In genomic region chr20:19370076-19371075, GRCh38 we compare ENCODE assay signal across 23 cellular contexts.
DNase-seq lines count a peak whose midpoint lies in the region; ATAC-seq, FAIRE-seq and TF ChIP-seq lines count a peak whose summit lies in the region.
"Had no signal": no experiment of that assay in that cellular context is flagged by ENCODE, and none has a peak within 500 bp of the region (broad histone marks: within the 10 kb centered on the region; RNA-seq: fewer than 3 reads in every experiment).

No MANE protein-coding gene starts in this region.

- no peak overlapping the region for H3K4me2 ChIP-seq in HepG2 (ENCODE audit: low read depth, low read length)
- H3K4me2 ChIP-seq: GM23338 had no signal

- POLR2A ChIA-PET in HepG2 (lab: Yijun Ruan, JAX): no interaction called here

- no peaks in the 10 kb centered on the region for H3K79me2 ChIP-seq in HepG2 (ENCODE audit: insufficient read depth, low read length)

- no peak overlapping the region for H2AFZ ChIP-seq in HepG2 (ENCODE audit: low read length)
- H2AFZ ChIP-seq: GM23338 had no signal

- no peaks in the 10 kb centered on the region for H3K9me3 ChIP-seq in HepG2 (ENCODE audit: low read length)
- H3K9me3 ChIP-seq in right lobe of liver: no peaks in the 10 kb centered on the region
- no peaks in the 10 kb centered on the region for H3K9me3 ChIP-seq in thyroid gland

- H3K27ac ChIP-seq in HepG2 (ENCODE audit: extremely low read length, insufficient read depth, low read length) (no peak overlapping the region), right lobe of liver (no peak overlapping the region), thyroid gland (peak overlapping the region; percentile 13 to 30 (median 20))
- H3K27ac ChIP-seq: RWPE1 had no signal

- BruUV-seq in HepG2 (replicated peaks; lab: Mats Ljungman, UMichigan): no TSS peak

- TF ChIP-seq POLR2A in HepG2 (IDR thresholded peaks at IDR 0.05; ENCODE audit: insufficient read depth in 1 of 2, low read depth in 2 of 2, low read length in 2 of 2) (no peak), right lobe of liver (IDR thresholded peaks at IDR 0.05) (no peak), thyroid gland (IDR thresholded peaks at IDR 0.05) (no peak)

- DNase-seq in HepG2 (ENCODE audit: low spot score) (no peak), right lobe of liver (no peak), NCI-H1105 (lab: John Stamatoyannopoulos, UW) (peak; percentile 27), dermis microvascular lymphatic vessel endothelial cell (ENCODE audit: low read depth in 2 of 2) (peak; percentile 4 to 49), thyroid gland (peak; percentile 44 to 58), left lobe of liver (ENCODE audit: low spot score) (no peak)
- DNase-seq: ACHN; C1 segment of cervical spinal cord; CD8-positive, alpha-beta memory T cell; EL; HCEC 1CT; KBM-7; NCI-H1436; NCI-H2081; NCI-H510A treated with DMSO at 0.1 percent for 48 hours; NCI-H774; PC-3; SIG-M5 had no signal

- TF ChIP-seq EP300 in HepG2 (IDR thresholded peaks at IDR 0.05; ENCODE audit: low read depth in 2 of 2, low read length in 2 of 2): no peak
- no peak for TF ChIP-seq EP300 in HepG2 (CRISPR knock-in tag; IDR thresholded peaks at IDR 0.05; ENCODE audit: borderline replicate concordance)

- no peak overlapping the region for H3K9ac ChIP-seq in HepG2 (ENCODE audit: insufficient read depth, low read depth, low read length)

- no peak for FAIRE-seq in HepG2 (lab: Jason Lieb, UNC)
- FAIRE-seq: GM12878 had no signal

- CTCF ChIA-PET in HepG2 (lab: Yijun Ruan, JAX; ENCODE audit: low intra/inter-chr PET ratio, low total read pairs): no interaction called here

- WGBS in HepG2 (ENCODE audit: low lambda C conversion rate): 5% methylated on average over 6 of the region's 6 CpGs
- WGBS in right lobe of liver (ENCODE audit: insufficient coverage, low coverage, low lambda C conversion rate, missing lambda C conversion rate): 57% methylated on average over 6 of the region's 6 CpGs
- 58 to 62% methylated on average over 6 of the region's 6 CpGs for WGBS in thyroid gland, 2 donors

- no peak overlapping the region for H3K4me3 ChIP-seq in HepG2 (replicated peaks in 1 of 3; ENCODE audit: insufficient read depth in 1 of 3, low read depth in 2 of 3, low read length in 3 of 3)
- no peak overlapping the region for H3K4me3 ChIP-seq in right lobe of liver
- no peak overlapping the region for H3K4me3 ChIP-seq in thyroid gland (replicated peaks in 1 of 3)
- H3K4me3 ChIP-seq: GM12878, GM23338 had no signal

- no peak for TF ChIP-seq RAD21 in HepG2 (CRISPR knock-in tag; IDR thresholded peaks at IDR 0.05)

- H3K4me1 ChIP-seq in HepG2 (ENCODE audit: insufficient read depth, low read length): no peaks in the 10 kb centered on the region
- H3K4me1 ChIP-seq in right lobe of liver: no peaks in the 10 kb centered on the region
- H3K4me1 ChIP-seq in thyroid gland: peaks cover 20 to 26% of the 10 kb centered on the region in 2 donors

- no peak for ATAC-seq in HepG2
- no peak for ATAC-seq in right lobe of liver
- no peak for ATAC-seq in HG03460 (IDR thresholded peaks at IDR 0.05; ENCODE audit: unreplicated experiment)
- no peak for ATAC-seq in left lobe of liver
- ATAC-seq in HG03354 (IDR thresholded peaks at IDR 0.05; ENCODE audit: poor library complexity, severe bottlenecking, unreplicated experiment): no peak
- ATAC-seq: GM12878, GM23338, PC-3 had no signal

- no peaks in the 10 kb centered on the region for H3K36me3 ChIP-seq in HepG2 (replicated peaks in 1 of 2; ENCODE audit: control insufficient read depth in 1 of 2, insufficient read depth in 2 of 2, low read length in 2 of 2)
- H3K36me3 ChIP-seq in right lobe of liver: no peaks in the 10 kb centered on the region
- no peaks in the 10 kb centered on the region for H3K36me3 ChIP-seq in thyroid gland

- H4K20me1 ChIP-seq in HepG2 (ENCODE audit: insufficient read depth, low read length): no peaks in the 10 kb centered on the region

- no peak for TF ChIP-seq CTCF in HepG2 (CRISPR knock-in tag; IDR thresholded peaks at IDR 0.05)
- TF ChIP-seq CTCF in right lobe of liver (IDR thresholded peaks at IDR 0.05): no peak
- TF ChIP-seq CTCF in thyroid gland (IDR thresholded peaks at IDR 0.05): no peak

- intact Hi-C loops in HepG2 (cut with micrococcal nuclease; ENCODE audit: unreplicated experiment) (no loop called here), right lobe of liver (cut with DNase I) (no loop called here), thyroid gland (cut with DNase I) (no loop called here)

- in situ Hi-C loops in HepG2 (cut with HindIII; ENCODE audit: extremely low pct_ligation_motif_present, low pct_unique_long_range_greater_than_20kb): no loop called here

- H3K27me3 ChIP-seq in HepG2 (ENCODE audit: control insufficient read depth in 1 of 2, insufficient read depth in 2 of 2, low read length in 2 of 2): no peaks in the 10 kb centered on the region; a peak in 1 of 5 replicates
- H3K27me3 ChIP-seq in right lobe of liver: no peaks in the 10 kb centered on the region
- H3K27me3 ChIP-seq in thyroid gland: no peaks in the 10 kb centered on the region

TF ChIP-seq in HepG2, 621 proteins besides CTCF, POLR2A, EP300 and RAD21:
- no peak for TF ChIP-seq ZNF687 (CRISPR knock-in tag; IDR thresholded peaks at IDR 0.05)
- no peak for TF ChIP-seq CBX5 (CRISPR knock-in tag; IDR thresholded peaks at IDR 0.05; ENCODE audit: borderline replicate concordance)
- no peak for TF ChIP-seq FOXP1 (IDR thresholded peaks at IDR 0.05)
- no peak for TF ChIP-seq FOXP1 (CRISPR knock-in tag; IDR thresholded peaks at IDR 0.05)
- peak; percentile 67 to 76 for TF ChIP-seq MAFK (conservative IDR thresholded peaks at IDR 0.05 in 1 of 2, IDR thresholded peaks at IDR 0.05 in 1 of 2; ENCODE audit: low read length in 2 of 2)
- no peak for TF ChIP-seq ZNF713 (CRISPR knock-in tag; IDR thresholded peaks at IDR 0.05)
- TF ChIP-seq, protein P1, sequence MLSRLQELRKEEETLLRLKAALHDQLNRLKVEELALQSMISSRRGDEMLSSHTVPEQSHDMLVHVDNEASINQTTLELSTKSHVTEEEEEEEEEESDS (CRISPR knock-in tag; IDR thresholded peaks at IDR 0.05; ENCODE audit: borderline replicate concordance): no peak
- TF ChIP-seq MAFF (IDR thresholded peaks at IDR 0.05; ENCODE audit: low read depth, low read length): peak; percentile 73
- no peak for TF ChIP-seq ZNF704 (CRISPR knock-in tag; IDR thresholded peaks at IDR 0.05; ENCODE audit: borderline replicate concordance)
- no peak for TF ChIP-seq ZIK1 (CRISPR knock-in tag; IDR thresholded peaks at IDR 0.05; ENCODE audit: borderline replicate concordance, low read depth)
- peak; percentile 51; the same call in 1 of the 2 replicates for TF ChIP-seq ATF7 (IDR thresholded peaks at IDR 0.05)
- TF ChIP-seq ATF7 (CRISPR knock-in tag; IDR thresholded peaks at IDR 0.05): no peak
- TF ChIP-seq CREB1 (IDR thresholded peaks at IDR 0.05): peak; percentile 48; the same call in 1 of the 2 replicates
- TF ChIP-seq CREB1 (CRISPR knock-in tag; IDR thresholded peaks at IDR 0.05): no peak

Comparison
In these comparisons a context has a peak if more than half of its experiments do, and no peak if none do; other contexts are left out.
1. DNase-seq: peak in NCI-H1105 (single experiment), dermis microvascular lymphatic vessel endothelial cell (2 of 2) and thyroid gland (2 of 2); none in HepG2 (single experiment), right lobe of liver (0 of 3) and left lobe of liver (single experiment).
2. H3K27ac ChIP-seq: peak in thyroid gland (3 of 3); none in HepG2 (single experiment) and right lobe of liver (0 of 3).